Comparison of ENCODE assay signal across 8 cellular contexts in the genomic region with DNA sequence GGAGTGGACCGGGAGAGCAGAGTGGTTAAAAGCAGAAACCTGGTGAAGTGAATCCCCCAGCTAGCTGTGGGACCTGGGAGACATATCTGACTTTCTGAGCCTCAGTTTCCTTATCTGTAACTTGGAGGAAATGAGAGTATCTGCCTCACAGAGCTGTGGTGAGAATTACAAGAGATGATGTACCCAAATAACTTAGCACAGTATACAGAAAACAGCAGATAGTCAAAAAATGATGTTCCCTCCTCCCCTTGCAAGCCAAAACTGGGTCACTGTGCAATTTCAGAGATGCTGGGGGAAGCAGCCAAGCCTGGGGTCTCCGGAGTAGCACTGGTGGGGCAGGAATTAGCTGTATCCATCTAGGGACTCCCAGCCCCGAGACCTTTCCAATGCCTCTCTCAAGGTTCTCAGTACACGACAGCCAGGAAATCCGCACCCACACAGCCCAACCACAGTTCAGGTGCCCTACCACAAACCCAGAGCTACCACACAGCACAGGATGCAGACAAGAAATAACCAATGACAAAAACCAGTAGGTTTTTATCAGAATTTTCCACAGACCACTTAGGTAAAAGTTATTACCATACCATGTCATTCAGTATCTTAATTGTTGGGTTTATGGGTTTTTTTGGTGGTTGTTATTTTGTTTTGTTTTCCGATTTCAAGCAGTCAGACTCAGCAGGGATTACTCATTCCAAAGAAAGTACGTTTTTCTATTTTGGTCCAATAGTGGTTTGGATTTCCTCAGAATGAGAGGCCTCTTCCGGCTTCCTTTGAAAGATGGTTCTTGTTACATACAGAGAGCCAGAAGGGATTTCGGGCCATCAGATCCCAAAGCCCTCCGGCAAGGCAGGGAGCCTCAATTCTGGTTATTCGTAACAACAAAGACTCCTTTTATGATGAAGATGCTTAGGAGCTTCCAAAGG. TPM values are rescaled to one million over a fixed set of nuclear protein-coding genes. Genes with fewer than 3 reads are reported as not detected.
DNase-seq lines count a peak whose midpoint lies in the region; ATAC-seq lines count a peak whose summit lies in the region.

No MANE protein-coding gene starts in this region.

- peak overlapping the region; percentile 61 for H3K4me3 Mint-ChIP-seq in activated T-cell treated with anti-CD3 and anti-CD28 coated beads, Interleukin-2, amount 50 U/mL, for 4 hours

- H3K9me3 Mint-ChIP-seq in activated T-cell treated with anti-CD3 and anti-CD28 coated beads, Interleukin-2, amount 50 U/mL, for 4 hours: peaks cover 22% of the 10 kb centered on the region

- H3K4me1 Mint-ChIP-seq in activated T-cell treated with anti-CD3 and anti-CD28 coated beads, Interleukin-2, amount 50 U/mL, for 4 hours (ENCODE audit: low read depth): peaks cover 79% of the 10 kb centered on the region

- H3K36me3 Mint-ChIP-seq in activated T-cell treated with anti-CD3 and anti-CD28 coated beads, Interleukin-2, amount 50 U/mL, for 4 hours (ENCODE audit: insufficient read depth): peaks cover 11% of the 10 kb centered on the region

- peaks cover 2% of the 10 kb centered on the region for H3K27me3 Mint-ChIP-seq in activated T-cell treated with anti-CD3 and anti-CD28 coated beads, Interleukin-2, amount 50 U/mL, for 4 hours (ENCODE audit: low read depth)

- peak; percentile 34 for DNase-seq in COLO829 (ENCODE audit: low spot score)
- peak; percentile 94 for DNase-seq in MV-4-11 (lab: John Stamatoyannopoulos, UW)
- peak; percentile 66 for DNase-seq in activated T-cell treated with anti-CD3 and anti-CD28 coated beads, Interleukin-2, amount 50 U/mL, for 4 hours
- peak; percentile 53 to 77 for DNase-seq in stimulated activated CD4-positive, alpha-beta T cell treated with anti-CD3 and anti-CD28 coated beads, Interleukin-12 subunit alpha, Interleukin-12 subunit beta, amount 100 ng/mL, for 24 hours (ENCODE audit: low read depth in 2 of 2)
- DNase-seq in AG08396 (ENCODE audit: low spot score): no peak
- no peak for DNase-seq in hippocampal formation (lab: John Stamatoyannopoulos, UW)
- DNase-seq in NCI-H2196 treated with DMSO at 0.1 percent for 48 hours (lab: John Stamatoyannopoulos, UW; ENCODE audit: unreplicated experiment): no peak
- no peak for DNase-seq in occipital lobe (lab: John Stamatoyannopoulos, UW)

- peak; percentile 82 to 83 for ATAC-seq in activated T-cell treated with anti-CD3 and anti-CD28 coated beads, Interleukin-2, amount 50 U/mL, for 4 hours

RNA-seq across cellular contexts. Expression of a gene that starts 4.9 kb away (rescaled TPM):
- 10 to 100 TPM; 25.3 to 56.1 (median 31.1) TPM for total RNA-seq in activated T-cell treated with anti-CD3 and anti-CD28 coated beads, Interleukin-2, amount 50 U/mL, for 4 hours
- 6.9 TPM for total RNA-seq in occipital lobe

Comparison
In these comparisons a context has a peak if more than half of its experiments do, and no peak if none do; other contexts are left out.
1. DNase-seq: peak in COLO829 (single experiment), MV-4-11 (single experiment), activated T-cell treated with anti-CD3 and anti-CD28 coated beads, Interleukin-2, amount 50 U/mL, for 4 hours (single experiment) and stimulated activated CD4-positive, alpha-beta T cell treated with anti-CD3 and anti-CD28 coated beads, Interleukin-12 subunit alpha, Interleukin-12 subunit beta, amount 100 ng/mL, for 24 hours (2 of 2); none in AG08396 (single experiment), hippocampal formation (0 of 2), NCI-H2196 treated with DMSO at 0.1 percent for 48 hours (single experiment) and occipital lobe (single experiment).